In the genomic region with DNA sequence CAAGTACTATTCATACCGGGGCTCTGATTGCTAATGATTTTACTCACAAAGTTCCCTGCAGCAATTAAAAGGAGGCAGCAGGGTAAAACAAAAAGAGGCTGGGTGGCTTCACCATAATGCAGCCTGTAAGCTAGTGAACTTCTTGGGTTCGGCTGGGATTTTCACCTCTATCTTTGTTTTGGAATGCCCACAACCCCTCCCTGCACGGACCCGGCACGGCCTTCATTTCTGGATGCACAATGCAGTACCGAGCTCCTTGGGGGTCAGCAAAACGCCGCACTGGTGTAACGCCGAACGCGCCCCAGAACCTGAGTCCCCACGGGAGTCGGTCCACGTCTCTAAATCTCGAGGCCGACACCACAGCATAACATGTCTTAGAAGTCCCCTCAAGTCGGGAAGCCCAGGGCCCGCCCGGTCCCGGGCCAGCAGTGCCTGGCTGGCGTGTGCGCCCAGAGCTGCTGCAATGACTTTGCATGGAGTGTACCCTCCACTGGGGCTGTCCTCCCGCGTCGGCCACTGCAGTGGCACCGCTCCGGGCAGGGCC, we compare ENCODE assay signal across 1 cellular context.
TF ChIP-seq lines count a peak whose summit lies in the region.

No MANE protein-coding gene starts in this region.

TF ChIP-seq in HEK293, 187 proteins besides CTCF, POLR2A, EP300 and RAD21 (continued from another document):
- TF ChIP-seq, protein P1, sequence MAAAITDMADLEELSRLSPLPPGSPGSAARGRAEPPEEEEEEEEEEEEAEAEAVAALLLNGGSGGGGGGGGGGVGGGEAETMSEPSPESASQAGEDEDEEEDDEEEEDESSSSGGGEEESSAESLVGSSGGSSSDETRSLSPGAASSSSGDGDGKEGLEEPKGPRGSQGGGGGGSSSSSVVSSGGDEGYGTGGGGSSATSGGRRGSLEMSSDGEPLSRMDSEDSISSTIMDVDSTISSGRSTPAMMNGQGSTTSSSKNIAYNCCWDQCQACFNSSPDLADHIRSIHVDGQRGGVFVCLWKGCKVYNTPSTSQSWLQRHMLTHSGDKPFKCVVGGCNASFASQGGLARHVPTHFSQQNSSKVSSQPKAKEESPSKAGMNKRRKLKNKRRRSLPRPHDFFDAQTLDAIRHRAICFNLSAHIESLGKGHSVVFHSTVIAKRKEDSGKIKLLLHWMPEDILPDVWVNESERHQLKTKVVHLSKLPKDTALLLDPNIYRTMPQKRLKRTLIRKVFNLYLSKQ (tag by site-specific recombination; IDR thresholded peaks at IDR 0.05; ENCODE audit: borderline replicate concordance) = no peak
- TF ChIP-seq HOXD13 (CRISPR knock-in tag; IDR thresholded peaks at IDR 0.05; ENCODE audit: borderline replicate concordance) = no peak
- no peak for TF ChIP-seq SP2 (tag by site-specific recombination; IDR thresholded peaks at IDR 0.05)
- no peak for TF ChIP-seq ZNF610 (tag by site-specific recombination; IDR thresholded peaks at IDR 0.05; ENCODE audit: borderline replicate concordance)
- 0 out of 2 replicates have a peak, but pooled peaks have one; percentile 13 for TF ChIP-seq GLIS1 (tag by site-specific recombination; IDR thresholded peaks at IDR 0.05)
- TF ChIP-seq, protein P2, sequence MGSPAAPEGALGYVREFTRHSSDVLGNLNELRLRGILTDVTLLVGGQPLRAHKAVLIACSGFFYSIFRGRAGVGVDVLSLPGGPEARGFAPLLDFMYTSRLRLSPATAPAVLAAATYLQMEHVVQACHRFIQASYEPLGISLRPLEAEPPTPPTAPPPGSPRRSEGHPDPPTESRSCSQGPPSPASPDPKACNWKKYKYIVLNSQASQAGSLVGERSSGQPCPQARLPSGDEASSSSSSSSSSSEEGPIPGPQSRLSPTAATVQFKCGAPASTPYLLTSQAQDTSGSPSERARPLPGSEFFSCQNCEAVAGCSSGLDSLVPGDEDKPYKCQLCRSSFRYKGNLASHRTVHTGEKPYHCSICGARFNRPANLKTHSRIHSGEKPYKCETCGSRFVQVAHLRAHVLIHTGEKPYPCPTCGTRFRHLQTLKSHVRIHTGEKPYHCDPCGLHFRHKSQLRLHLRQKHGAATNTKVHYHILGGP (tag by site-specific recombination; IDR thresholded peaks at IDR 0.05) = no peak
- no peak for TF ChIP-seq ZNF184 (tag by site-specific recombination; IDR thresholded peaks at IDR 0.05)
- TF ChIP-seq, protein P3, sequence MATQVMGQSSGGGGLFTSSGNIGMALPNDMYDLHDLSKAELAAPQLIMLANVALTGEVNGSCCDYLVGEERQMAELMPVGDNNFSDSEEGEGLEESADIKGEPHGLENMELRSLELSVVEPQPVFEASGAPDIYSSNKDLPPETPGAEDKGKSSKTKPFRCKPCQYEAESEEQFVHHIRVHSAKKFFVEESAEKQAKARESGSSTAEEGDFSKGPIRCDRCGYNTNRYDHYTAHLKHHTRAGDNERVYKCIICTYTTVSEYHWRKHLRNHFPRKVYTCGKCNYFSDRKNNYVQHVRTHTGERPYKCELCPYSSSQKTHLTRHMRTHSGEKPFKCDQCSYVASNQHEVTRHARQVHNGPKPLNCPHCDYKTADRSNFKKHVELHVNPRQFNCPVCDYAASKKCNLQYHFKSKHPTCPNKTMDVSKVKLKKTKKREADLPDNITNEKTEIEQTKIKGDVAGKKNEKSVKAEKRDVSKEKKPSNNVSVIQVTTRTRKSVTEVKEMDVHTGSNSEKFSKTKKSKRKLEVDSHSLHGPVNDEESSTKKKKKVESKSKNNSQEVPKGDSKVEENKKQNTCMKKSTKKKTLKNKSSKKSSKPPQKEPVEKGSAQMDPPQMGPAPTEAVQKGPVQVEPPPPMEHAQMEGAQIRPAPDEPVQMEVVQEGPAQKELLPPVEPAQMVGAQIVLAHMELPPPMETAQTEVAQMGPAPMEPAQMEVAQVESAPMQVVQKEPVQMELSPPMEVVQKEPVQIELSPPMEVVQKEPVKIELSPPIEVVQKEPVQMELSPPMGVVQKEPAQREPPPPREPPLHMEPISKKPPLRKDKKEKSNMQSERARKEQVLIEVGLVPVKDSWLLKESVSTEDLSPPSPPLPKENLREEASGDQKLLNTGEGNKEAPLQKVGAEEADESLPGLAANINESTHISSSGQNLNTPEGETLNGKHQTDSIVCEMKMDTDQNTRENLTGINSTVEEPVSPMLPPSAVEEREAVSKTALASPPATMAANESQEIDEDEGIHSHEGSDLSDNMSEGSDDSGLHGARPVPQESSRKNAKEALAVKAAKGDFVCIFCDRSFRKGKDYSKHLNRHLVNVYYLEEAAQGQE (tag by site-specific recombination; IDR thresholded peaks at IDR 0.05) = no peak
- TF ChIP-seq, protein P4, sequence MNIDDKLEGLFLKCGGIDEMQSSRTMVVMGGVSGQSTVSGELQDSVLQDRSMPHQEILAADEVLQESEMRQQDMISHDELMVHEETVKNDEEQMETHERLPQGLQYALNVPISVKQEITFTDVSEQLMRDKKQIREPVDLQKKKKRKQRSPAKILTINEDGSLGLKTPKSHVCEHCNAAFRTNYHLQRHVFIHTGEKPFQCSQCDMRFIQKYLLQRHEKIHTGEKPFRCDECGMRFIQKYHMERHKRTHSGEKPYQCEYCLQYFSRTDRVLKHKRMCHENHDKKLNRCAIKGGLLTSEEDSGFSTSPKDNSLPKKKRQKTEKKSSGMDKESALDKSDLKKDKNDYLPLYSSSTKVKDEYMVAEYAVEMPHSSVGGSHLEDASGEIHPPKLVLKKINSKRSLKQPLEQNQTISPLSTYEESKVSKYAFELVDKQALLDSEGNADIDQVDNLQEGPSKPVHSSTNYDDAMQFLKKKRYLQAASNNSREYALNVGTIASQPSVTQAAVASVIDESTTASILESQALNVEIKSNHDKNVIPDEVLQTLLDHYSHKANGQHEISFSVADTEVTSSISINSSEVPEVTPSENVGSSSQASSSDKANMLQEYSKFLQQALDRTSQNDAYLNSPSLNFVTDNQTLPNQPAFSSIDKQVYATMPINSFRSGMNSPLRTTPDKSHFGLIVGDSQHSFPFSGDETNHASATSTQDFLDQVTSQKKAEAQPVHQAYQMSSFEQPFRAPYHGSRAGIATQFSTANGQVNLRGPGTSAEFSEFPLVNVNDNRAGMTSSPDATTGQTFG (tag by site-specific recombination; IDR thresholded peaks at IDR 0.05; ENCODE audit: borderline replicate concordance) = no peak
- TF ChIP-seq, protein P5, sequence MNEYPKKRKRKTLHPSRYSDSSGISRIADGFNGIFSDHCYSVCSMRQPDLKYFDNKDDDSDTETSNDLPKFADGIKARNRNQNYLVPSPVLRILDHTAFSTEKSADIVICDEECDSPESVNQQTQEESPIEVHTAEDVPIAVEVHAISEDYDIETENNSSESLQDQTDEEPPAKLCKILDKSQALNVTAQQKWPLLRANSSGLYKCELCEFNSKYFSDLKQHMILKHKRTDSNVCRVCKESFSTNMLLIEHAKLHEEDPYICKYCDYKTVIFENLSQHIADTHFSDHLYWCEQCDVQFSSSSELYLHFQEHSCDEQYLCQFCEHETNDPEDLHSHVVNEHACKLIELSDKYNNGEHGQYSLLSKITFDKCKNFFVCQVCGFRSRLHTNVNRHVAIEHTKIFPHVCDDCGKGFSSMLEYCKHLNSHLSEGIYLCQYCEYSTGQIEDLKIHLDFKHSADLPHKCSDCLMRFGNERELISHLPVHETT (tag by site-specific recombination; IDR thresholded peaks at IDR 0.05) = no peak
- TF ChIP-seq, protein P6, sequence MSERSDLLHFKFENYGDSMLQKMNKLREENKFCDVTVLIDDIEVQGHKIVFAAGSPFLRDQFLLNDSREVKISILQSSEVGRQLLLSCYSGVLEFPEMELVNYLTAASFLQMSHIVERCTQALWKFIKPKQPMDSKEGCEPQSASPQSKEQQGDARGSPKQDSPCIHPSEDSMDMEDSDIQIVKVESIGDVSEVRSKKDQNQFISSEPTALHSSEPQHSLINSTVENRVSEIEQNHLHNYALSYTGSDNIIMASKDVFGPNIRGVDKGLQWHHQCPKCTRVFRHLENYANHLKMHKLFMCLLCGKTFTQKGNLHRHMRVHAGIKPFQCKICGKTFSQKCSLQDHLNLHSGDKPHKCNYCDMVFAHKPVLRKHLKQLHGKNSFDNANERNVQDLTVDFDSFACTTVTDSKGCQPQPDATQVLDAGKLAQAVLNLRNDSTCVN (tag by site-specific recombination; optimal IDR thresholded peaks at IDR 0.05) = peak; percentile 0
